ENCODE assay signal across 1 cellular context in genomic region chr18:35610089-35610488, GRCh38.
TF ChIP-seq lines count a peak whose summit lies in the region.

No MANE protein-coding gene starts in this region.

TF ChIP-seq in HepG2, 621 proteins besides CTCF, POLR2A, EP300 and RAD21:
- no peak for TF ChIP-seq ZNF674 (CRISPR knock-in tag; IDR thresholded peaks at IDR 0.05; ENCODE audit: low read depth)
- TF ChIP-seq ZBTB1 (CRISPR knock-in tag; IDR thresholded peaks at IDR 0.05; ENCODE audit: borderline replicate concordance), result no peak
- no peak for TF ChIP-seq ZNF441 (CRISPR knock-in tag; IDR thresholded peaks at IDR 0.05; ENCODE audit: borderline replicate concordance)
- no peak for TF ChIP-seq ZNF709 (CRISPR knock-in tag; IDR thresholded peaks at IDR 0.05)
- no peak for TF ChIP-seq ZNF331 (CRISPR knock-in tag; IDR thresholded peaks at IDR 0.05)
- no peak for TF ChIP-seq ZNF136 (CRISPR knock-in tag; IDR thresholded peaks at IDR 0.05; ENCODE audit: low read depth)
- TF ChIP-seq ZNF468 (CRISPR knock-in tag; IDR thresholded peaks at IDR 0.05), result no peak
- TF ChIP-seq E2F2 (CRISPR knock-in tag; IDR thresholded peaks at IDR 0.05; ENCODE audit: borderline replicate concordance), result no peak
- TF ChIP-seq REST (IDR thresholded peaks at IDR 0.05; ENCODE audit: borderline replicate concordance in 1 of 2, low read depth in 1 of 2, low read length in 2 of 2), result no peak
- TF ChIP-seq ARNTL (CRISPR knock-in tag; IDR thresholded peaks at IDR 0.05), result no peak
- TF ChIP-seq POLR2AphosphoS2 (IDR thresholded peaks at IDR 0.05; ENCODE audit: low read depth, low read length), result no peak
- no peak for TF ChIP-seq MIER2 (CRISPR knock-in tag; IDR thresholded peaks at IDR 0.05)
- TF ChIP-seq TAF1 (CRISPR knock-in tag; IDR thresholded peaks at IDR 0.05), result no peak
